13 cellular contexts compared by ENCODE assay signal in genomic region chr9:135108801-135109500, GRCh38.
"Had no signal": no experiment of that assay in that cellular context is flagged by ENCODE, and none has a peak within 500 bp of the region (broad histone marks: within the 10 kb centered on the region; RNA-seq: fewer than 3 reads in every experiment).

No MANE protein-coding gene starts in this region.

- H3K9me3 Mint-ChIP-seq: activated naive CD8-positive, alpha-beta T cell treated with anti-CD3 and anti-CD28 coated beads, Interleukin-2, amount 50 U/mL, for 24 hours; activated T-cell treated with anti-CD3 and anti-CD28 coated beads, Interleukin-2, amount 50 U/mL, for 4 hours had no signal

- H3K4me3 Mint-ChIP-seq: activated naive CD8-positive, alpha-beta T cell treated with anti-CD3 and anti-CD28 coated beads, Interleukin-2, amount 50 U/mL, for 24 hours; activated T-cell treated with anti-CD3 and anti-CD28 coated beads, Interleukin-2, amount 50 U/mL, for 4 hours had no signal

- H3K4me1 ChIP-seq: tibial nerve, vagina had no signal

- ATAC-seq: activated naive CD8-positive, alpha-beta T cell treated with anti-CD3 and anti-CD28 coated beads, Interleukin-2, amount 50 U/mL, for 24 hours; activated T-cell treated with anti-CD3 and anti-CD28 coated beads, Interleukin-2, amount 50 U/mL, for 4 hours; gastrocnemius medialis had no signal

- H3K4me3 ChIP-seq: coronary artery, gastrocnemius medialis, skin epidermis, tibial nerve, vagina had no signal

- DNase-seq: activated CD4-positive, alpha-beta T cell treated with anti-CD3 and anti-CD28 coated beads for 48 hours; activated gamma-delta T cell treated with Interleukin-2 at 50 U/mL for 16 hours; activated naive CD8-positive, alpha-beta T cell treated with anti-CD3 and anti-CD28 coated beads, Interleukin-2, amount 50 U/mL, for 24 hours; activated T-cell treated with anti-CD3 and anti-CD28 coated beads, Interleukin-2, amount 50 U/mL, for 4 hours; effector CD8-positive, alpha-beta T cell; gastrocnemius medialis; mesendoderm; retina; stimulated activated CD4-positive, alpha-beta T cell treated with anti-CD3 and anti-CD28 coated beads, Interleukin-4, amount 100 ng/mL, for 4 hours had no signal

- H3K27ac ChIP-seq: coronary artery, gastrocnemius medialis, skin epidermis, tibial nerve, vagina had no signal

- H3K27me3 ChIP-seq: gastrocnemius medialis, tibial nerve, vagina had no signal

- H3K27ac Mint-ChIP-seq: activated naive CD8-positive, alpha-beta T cell treated with anti-CD3 and anti-CD28 coated beads, Interleukin-2, amount 50 U/mL, for 24 hours had no signal

- H3K36me3 ChIP-seq: gastrocnemius medialis, vagina had no signal

- H3K9me3 ChIP-seq: gastrocnemius medialis, tibial nerve, vagina had no signal
